In genomic region chr6:163180874-163181541, GRCh38 we compare ENCODE assay signal across 8 cellular contexts.
DNase-seq lines count a peak whose midpoint lies in the region; ATAC-seq, FAIRE-seq and TF ChIP-seq lines count a peak whose summit lies in the region.

No MANE protein-coding gene starts in this region.

- H3K36me3 Mint-ChIP-seq in endodermal cell (ENCODE audit: low read depth) = no peaks in the 10 kb centered on the region

- no peaks in the 10 kb centered on the region for H3K9me3 Mint-ChIP-seq in endodermal cell

- H3K36me3 ChIP-seq in endodermal cell (ENCODE audit: control insufficient read depth, insufficient read depth, low read length) = no peaks in the 10 kb centered on the region

- H3K27me3 Mint-ChIP-seq in endodermal cell (ENCODE audit: insufficient read depth) = no peaks in the 10 kb centered on the region

- H3K9ac ChIP-seq in endodermal cell (ENCODE audit: extremely low read depth, low read length, poor library complexity, severe bottlenecking) = no peak overlapping the region

- TF ChIP-seq CTCF in endodermal cell (conservative IDR thresholded peaks at IDR 0.05) = peak; percentile 87

- H3K27ac Mint-ChIP-seq in endodermal cell = no peak overlapping the region

- no peak overlapping the region for H3K27ac ChIP-seq in endodermal cell (ENCODE audit: low read depth, low read length)

- no peak for FAIRE-seq in GM19239 (lab: Jason Lieb, UNC)

- H3K27me3 ChIP-seq in endodermal cell (ENCODE audit: control insufficient read depth, insufficient read depth, low read length, poor library complexity, severe bottlenecking) = no peaks in the 10 kb centered on the region

- no peaks in the 10 kb centered on the region for H3K9me3 ChIP-seq in endodermal cell (ENCODE audit: control insufficient read depth, low read length)

- no peak overlapping the region for H3K4me3 ChIP-seq in endodermal cell (ENCODE audit: low read length)

- 62% methylated on average over 10 to 17 of the region's 17 CpGs for WGBS in endodermal cell (ENCODE audit: insufficient coverage in 1 of 2, insufficient read length in 1 of 2), 2 experiments

- H3K4me1 ChIP-seq in endodermal cell (ENCODE audit: control insufficient read depth, insufficient read depth, low read length) = no peaks in the 10 kb centered on the region

- H3K4me1 Mint-ChIP-seq in endodermal cell = peaks cover 12% of the 10 kb centered on the region

- ATAC-seq in GM18868 (IDR thresholded peaks at IDR 0.05; ENCODE audit: unreplicated experiment) = peak; percentile 53
- ATAC-seq in HG03520 (IDR thresholded peaks at IDR 0.05; ENCODE audit: unreplicated experiment) = no peak

- DNase-seq in NOMO-1 treated with dmso at 0.1 percent for 144 hours (lab: John Stamatoyannopoulos, UW; ENCODE audit: unreplicated experiment) = peak; percentile 68
- DNase-seq in endodermal cell = peak; percentile 92
- DNase-seq in medulla oblongata (ENCODE audit: extremely low spot score) = peak; percentile 98
- no peak for DNase-seq in GM19239 (ENCODE audit: insufficient read length, low spot score)
- DNase-seq in activated effector memory CD4-positive, alpha-beta T cell treated with Interleukin-2 at 50 U/mL for 16 hours = no peak
- DNase-seq in GDM1 (lab: John Stamatoyannopoulos, UW) = no peak

- H3K4me3 Mint-ChIP-seq in endodermal cell = no peak overlapping the region

Comparison
In these comparisons a context has a peak if more than half of its experiments do, and no peak if none do; other contexts are left out.
1. DNase-seq: peak in NOMO-1 treated with dmso at 0.1 percent for 144 hours (single experiment), endodermal cell (single experiment) and medulla oblongata (single experiment); none in GM19239 (single experiment), activated effector memory CD4-positive, alpha-beta T cell treated with Interleukin-2 at 50 U/mL for 16 hours (single experiment) and GDM1 (single experiment).